In the genomic region with DNA sequence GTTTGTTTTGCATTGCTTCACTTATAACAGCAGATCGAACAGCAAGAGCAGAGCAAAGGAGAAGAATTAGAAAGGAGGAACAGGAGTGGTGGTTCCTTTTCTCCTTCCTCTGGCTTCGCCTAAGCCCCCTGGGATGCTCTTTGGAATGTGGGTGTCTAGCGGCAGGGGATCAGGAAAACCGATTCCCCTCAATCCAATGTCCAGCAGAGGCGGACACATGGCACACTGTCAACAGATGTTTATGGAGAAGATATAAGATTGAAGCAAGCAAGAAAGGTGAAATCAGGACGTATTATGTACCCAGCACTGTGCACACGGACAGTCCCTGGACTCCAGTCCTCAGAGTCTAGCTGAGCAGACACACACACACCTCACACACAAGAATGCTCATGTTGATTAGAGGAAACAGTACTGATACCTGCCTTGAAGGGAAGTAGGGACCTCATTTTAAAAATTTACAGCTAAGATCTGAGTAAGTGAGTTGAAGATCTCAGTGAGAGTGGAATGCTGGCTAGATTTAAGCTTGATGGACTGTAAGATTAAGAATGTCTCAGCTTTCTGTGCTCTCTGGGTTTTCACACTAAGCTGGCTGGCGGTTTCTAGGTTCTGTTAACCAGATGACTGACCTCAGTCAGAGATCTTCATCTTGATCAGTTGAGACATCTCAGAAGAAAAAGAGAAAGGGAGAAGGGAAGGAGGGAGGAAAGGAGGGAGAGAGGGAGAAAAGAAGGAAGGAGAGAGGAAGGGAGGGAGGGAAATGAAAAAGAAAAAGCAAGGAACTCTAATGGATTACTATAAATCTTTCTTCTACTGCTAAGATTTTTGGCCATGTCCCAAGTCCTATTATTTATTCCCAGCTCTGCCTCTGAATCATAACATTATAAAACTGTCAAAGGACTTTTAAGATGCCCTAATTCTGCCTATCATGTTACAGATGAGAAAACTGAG, we compare ENCODE assay signal across 16 cellular contexts. TPM values are rescaled to one million over a fixed set of nuclear protein-coding genes. Genes with fewer than 3 reads are reported as not detected.
A peak's percentile ranks its signal among the peaks of the same experiment; 100 is the strongest.
DNase-seq lines count a peak whose midpoint lies in the region; ATAC-seq and TF ChIP-seq lines count a peak whose summit lies in the region.
"Had no signal": no experiment of that assay in that cellular context is flagged by ENCODE, and none has a peak within 500 bp of the region (broad histone marks: within the 10 kb centered on the region; RNA-seq: fewer than 3 reads in every experiment).

No MANE protein-coding gene starts in this region.

- H3K4me3 ChIP-seq in HFF-Myc (replicated peaks; ENCODE audit: low read depth, low read length) (no peak overlapping the region), adipocyte (ENCODE audit: low read length) (no peak overlapping the region), neural progenitor cell (no peak overlapping the region), body of pancreas (no peak overlapping the region)
- H3K4me3 ChIP-seq: esophagus muscularis mucosa had no signal

- H3K4me2 ChIP-seq in neural progenitor cell: no peak overlapping the region

- H2AFZ ChIP-seq in neural progenitor cell (replicated peaks): peak overlapping the region; percentile 0

- H3K27ac Mint-ChIP-seq in neural progenitor cell: no peak overlapping the region
- H3K27ac Mint-ChIP-seq: CD4-positive, alpha-beta memory T cell had no signal

- intact Hi-C loops in body of pancreas (cut with DNase I): no loop called here

- H3K36me3 ChIP-seq in adipocyte (ENCODE audit: control insufficient read depth, insufficient read depth, low read length, severe bottlenecking) (no peaks in the 10 kb centered on the region), neural progenitor cell (peaks cover 8% of the 10 kb centered on the region), body of pancreas (replicated peaks in 1 of 2; ENCODE audit: insufficient read depth in 1 of 2, low read depth in 2 of 2) (no peaks in the 10 kb centered on the region)

- H3K27ac ChIP-seq in neural progenitor cell (no peak overlapping the region), body of pancreas (no peak overlapping the region)
- H3K27ac ChIP-seq: esophagus muscularis mucosa had no signal

- H3F3A ChIP-seq in neural progenitor cell (ENCODE audit: low read depth): no peaks in the 10 kb centered on the region

- H3K27me3 ChIP-seq in adipocyte (replicated peaks; ENCODE audit: control insufficient read depth, insufficient read depth, low read length) (peaks cover 12% of the 10 kb centered on the region), neural progenitor cell (no peaks in the 10 kb centered on the region), body of pancreas (no peaks in the 10 kb centered on the region)

- DNase-seq in HFF-Myc (ENCODE audit: extremely low read depth, low read depth) (peak; percentile 40), adipocyte (ENCODE audit: low read depth) (peak; percentile 31), neural progenitor cell (ENCODE audit: low spot score) (no peak), body of pancreas (no peak), retina (no peak), amygdala (lab: John Stamatoyannopoulos, UW) (no peak)
- DNase-seq: activated gamma-delta T cell treated with Interleukin-2 at 50 U/mL for 16 hours; CD4-positive, alpha-beta memory T cell; islet precursor cell; NCI-H1694 treated with DMSO at 0.1 percent for 48 hours; T-helper 1 cell had no signal

- H3K9me3 ChIP-seq in adipocyte (ENCODE audit: control insufficient read depth, low read length): peaks cover 9% of the 10 kb centered on the region
- H3K9me3 ChIP-seq in neural progenitor cell (ENCODE audit: low read depth): no peaks in the 10 kb centered on the region
- peaks cover 0 to 4% (median 0%) of the 10 kb centered on the region in 3 donors for H3K9me3 ChIP-seq in body of pancreas

- 45 to 49% methylated on average over 8 of the region's 8 CpGs for WGBS in body of pancreas, 2 donors

- no peak overlapping the region for H3K4me3 Mint-ChIP-seq in neural progenitor cell
- H3K4me3 Mint-ChIP-seq: CD4-positive, alpha-beta memory T cell; central memory CD8-positive, alpha-beta T cell; natural killer cell treated with Interleukin-12 subunit alpha and Interleukin-12 subunit beta and Interleukin-15 and Interleukin-18, amount 100 ng/mL, for 72 hours had no signal

- no peaks in the 10 kb centered on the region for H4K20me1 ChIP-seq in neural progenitor cell (ENCODE audit: low read depth)

- TF ChIP-seq CTCF in HFF-Myc (IDR thresholded peaks at IDR 0.05; ENCODE audit: low read depth, low read length, missing control alignments): no peak
- TF ChIP-seq CTCF in neural progenitor cell (IDR thresholded peaks at IDR 0.05): no peak
- TF ChIP-seq CTCF in body of pancreas (IDR thresholded peaks at IDR 0.05): no peak

- peak; percentile 65 for ATAC-seq in GM18505 (IDR thresholded peaks at IDR 0.05; ENCODE audit: unreplicated experiment)
- ATAC-seq in body of pancreas: no peak
- no peak for ATAC-seq in HG03521 (IDR thresholded peaks at IDR 0.05; ENCODE audit: unreplicated experiment)
- ATAC-seq: natural killer cell treated with Interleukin-12 subunit alpha and Interleukin-12 subunit beta and Interleukin-15 and Interleukin-18, amount 100 ng/mL, for 72 hours had no signal

- H3K27me3 Mint-ChIP-seq in neural progenitor cell (ENCODE audit: insufficient read depth, low read depth): no peaks in the 10 kb centered on the region

- H3K9ac ChIP-seq in adipocyte (ENCODE audit: low read length) (no peak overlapping the region), neural progenitor cell (no peak overlapping the region)

- H3K4me1 Mint-ChIP-seq in neural progenitor cell: peaks cover 10% of the 10 kb centered on the region
- H3K4me1 Mint-ChIP-seq: CD4-positive, alpha-beta memory T cell; central memory CD8-positive, alpha-beta T cell had no signal

- H3K4me1 ChIP-seq in adipocyte (ENCODE audit: control insufficient read depth, insufficient read depth, low read length): peaks cover 9% of the 10 kb centered on the region
- no peaks in the 10 kb centered on the region for H3K4me1 ChIP-seq in neural progenitor cell
- no peaks in the 10 kb centered on the region for H3K4me1 ChIP-seq in body of pancreas

- no peak for TF ChIP-seq POLR2A in GM18505 (IDR thresholded peaks at IDR 0.05; ENCODE audit: borderline replicate concordance, extremely low read depth, insufficient read depth, insufficient read length)
- no peak for TF ChIP-seq POLR2A in body of pancreas (IDR thresholded peaks at IDR 0.05)

- H3K79me2 ChIP-seq in neural progenitor cell (ENCODE audit: low read depth): no peaks in the 10 kb centered on the region

- H3K9me3 Mint-ChIP-seq in neural progenitor cell: peaks cover 9% of the 10 kb centered on the region
- H3K9me3 Mint-ChIP-seq: natural killer cell treated with Interleukin-12 subunit alpha and Interleukin-12 subunit beta and Interleukin-15 and Interleukin-18, amount 100 ng/mL, for 72 hours had no signal

- H3K36me3 Mint-ChIP-seq in neural progenitor cell: no peaks in the 10 kb centered on the region
- H3K36me3 Mint-ChIP-seq: CD4-positive, alpha-beta memory T cell had no signal

RNA-seq across cellular contexts. Expression of gene FLT1, which starts 44.8 kb away (rescaled TPM):
- total RNA-seq in neural progenitor cell (ENCODE audit: low replicate concordance) (0.37 and 0.47 TPM in 2 replicates), body of pancreas (10 to 100 TPM; 15.3 to 20.4 TPM)

Comparison
In these comparisons a context has a peak if more than half of its experiments do, and no peak if none do; other contexts are left out.
1. DNase-seq: peak in HFF-Myc (single experiment) and adipocyte (single experiment); none in neural progenitor cell (single experiment), body of pancreas (0 of 4), retina (single experiment) and amygdala (0 of 56).
2. RNA of gene FLT1, which starts 44.8 kb away (total RNA-seq): 15.3 to 20.4 TPM in body of pancreas; 0.37 to 0.47 TPM in neural progenitor cell; every median in the first group is over 10 times any median in the second.